Comparison of ENCODE assay signal across 16 cellular contexts in the genomic region with DNA sequence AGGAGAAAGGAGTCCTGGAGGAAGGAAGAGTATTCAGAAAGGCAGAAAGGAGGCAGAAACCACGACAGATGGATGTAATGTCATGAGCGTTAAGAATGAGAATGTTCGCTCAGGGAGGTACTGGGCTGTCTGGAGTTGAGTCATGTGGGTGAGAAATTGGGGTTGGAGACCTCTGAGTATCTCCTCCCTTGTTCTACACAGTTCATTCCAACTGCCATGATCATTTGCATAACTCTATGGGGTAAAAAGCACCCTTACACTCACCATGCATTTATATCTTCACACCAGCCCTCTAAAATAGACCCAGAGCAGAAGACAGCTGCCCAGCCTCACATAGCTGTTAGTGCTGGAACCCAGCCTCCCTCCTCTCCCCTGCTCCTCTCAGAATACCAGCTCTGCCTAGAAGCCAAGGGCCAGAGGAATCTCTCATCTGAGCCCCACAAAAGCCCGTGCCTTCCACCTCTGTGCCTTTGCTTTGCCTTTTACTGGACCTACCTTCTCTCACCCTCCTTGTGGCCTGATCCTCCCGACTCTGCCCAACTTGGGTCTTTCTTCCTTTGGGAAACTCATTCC.
A peak's percentile ranks its signal among the peaks of the same experiment; 100 is the strongest.
DNase-seq lines count a peak whose midpoint lies in the region; ATAC-seq and TF ChIP-seq lines count a peak whose summit lies in the region.
"Had no signal": no experiment of that assay in that cellular context is flagged by ENCODE, and none has a peak within 500 bp of the region (broad histone marks: within the 10 kb centered on the region; RNA-seq: fewer than 3 reads in every experiment).

No MANE protein-coding gene starts in this region.

- TF ChIP-seq CTCF in activated CD8-positive, alpha-beta T cell treated with anti-CD3 and anti-CD28 coated beads for 36 hours (IDR thresholded peaks at IDR 0.05), result no peak
- TF ChIP-seq CTCF in nephron progenitor cell (IDR thresholded peaks at IDR 0.05), result no peak

- no peaks in the 10 kb centered on the region for H3K9me3 Mint-ChIP-seq in activated CD8-positive, alpha-beta T cell treated with anti-CD3 and anti-CD28 coated beads for 36 hours
- no peaks in the 10 kb centered on the region for H3K9me3 Mint-ChIP-seq in activated CD8-positive, alpha-beta T cell treated with anti-CD3 and anti-CD28 coated beads, Interleukin-2, amount 10 ng/mL, durations not matched to agents 7 days and 5 days (ENCODE audit: insufficient read depth)
- H3K9me3 Mint-ChIP-seq in stimulated activated naive B cell treated with anti-CD40 and anti-IgM and Interleukin-4, amounts not matched to agents 10 μg/mL and 1 μg/mL and 100 μg/mL, for 72 hours, result no peaks in the 10 kb centered on the region
- peaks cover 0 to 3% (median 0%) of the 10 kb centered on the region in 5 donors for H3K9me3 Mint-ChIP-seq in CD8-positive, alpha-beta memory T cell
- H3K9me3 Mint-ChIP-seq in nephron progenitor cell, result no peaks in the 10 kb centered on the region
- H3K9me3 Mint-ChIP-seq: activated T-cell treated with anti-CD3 and anti-CD28 coated beads, Interleukin-2, amount 50 U/mL, for 4 hours; CD4-positive, alpha-beta memory T cell; T-helper 1 cell treated with Interleukin-12 subunit alpha and Interleukin-12 subunit beta and Interleukin-4 antibody, amounts not matched to agents 30 μg/mL and 1 μg/mL, for 36 hours had no signal

- no peak overlapping the region for H3K27ac ChIP-seq in CD8-positive, alpha-beta memory T cell (ENCODE audit: low read depth, low read length)
- H3K27ac ChIP-seq: neutrophil, transverse colon had no signal

- no peak overlapping the region for H3K27ac Mint-ChIP-seq in activated CD8-positive, alpha-beta T cell treated with anti-CD3 and anti-CD28 coated beads for 36 hours
- no peak overlapping the region for H3K27ac Mint-ChIP-seq in activated CD8-positive, alpha-beta T cell treated with anti-CD3 and anti-CD28 coated beads, Interleukin-2, amount 10 ng/mL, durations not matched to agents 7 days and 5 days
- H3K27ac Mint-ChIP-seq in stimulated activated naive B cell treated with anti-CD40 and anti-IgM and Interleukin-4, amounts not matched to agents 10 μg/mL and 1 μg/mL and 100 μg/mL, for 72 hours, result no peak overlapping the region
- peak overlapping the region in 1 of 8 donors; percentile 21 for H3K27ac Mint-ChIP-seq in CD8-positive, alpha-beta memory T cell
- H3K27ac Mint-ChIP-seq in nephron progenitor cell, result no peak overlapping the region
- H3K27ac Mint-ChIP-seq: CD4-positive, alpha-beta memory T cell; T-helper 1 cell treated with Interleukin-12 subunit alpha and Interleukin-12 subunit beta and Interleukin-4 antibody, amounts not matched to agents 30 μg/mL and 1 μg/mL, for 36 hours had no signal

- CTCF ChIA-PET in activated CD8-positive, alpha-beta T cell treated with anti-CD3 and anti-CD28 coated beads for 36 hours (lab: Charles Lee), result no interaction called here
- CTCF ChIA-PET in activated CD8-positive, alpha-beta T cell treated with anti-CD3 and anti-CD28 coated beads, Interleukin-2, amount 10 ng/mL, durations not matched to agents 7 days and 5 days (lab: Charles Lee), result no interaction called here
- CTCF ChIA-PET in CD8-positive, alpha-beta memory T cell (lab: Charles Lee), result no interaction called here

- no peaks in the 10 kb centered on the region for H3K4me1 ChIP-seq in CD8-positive, alpha-beta memory T cell (ENCODE audit: insufficient read depth, low read length)
- H3K4me1 ChIP-seq: transverse colon had no signal

- no peaks in the 10 kb centered on the region for H3K9me3 ChIP-seq in CD8-positive, alpha-beta memory T cell (ENCODE audit: low read length)
- H3K9me3 ChIP-seq: neutrophil, transverse colon had no signal

- intact Hi-C loops in activated CD8-positive, alpha-beta T cell treated with anti-CD3 and anti-CD28 coated beads for 36 hours (cut with micrococcal nuclease), result no loop called here

- no peaks in the 10 kb centered on the region for H3K4me1 Mint-ChIP-seq in activated CD8-positive, alpha-beta T cell treated with anti-CD3 and anti-CD28 coated beads for 36 hours (ENCODE audit: low read depth)
- no peaks in the 10 kb centered on the region for H3K4me1 Mint-ChIP-seq in activated CD8-positive, alpha-beta T cell treated with anti-CD3 and anti-CD28 coated beads, Interleukin-2, amount 10 ng/mL, durations not matched to agents 7 days and 5 days (ENCODE audit: low read depth)
- peaks cover 0 to 3% of the 10 kb centered on the region in 2 donors for H3K4me1 Mint-ChIP-seq in stimulated activated naive B cell treated with anti-CD40 and anti-IgM and Interleukin-4, amounts not matched to agents 10 μg/mL and 1 μg/mL and 100 μg/mL, for 72 hours
- H3K4me1 Mint-ChIP-seq in CD8-positive, alpha-beta memory T cell, result no peaks in the 10 kb centered on the region
- H3K4me1 Mint-ChIP-seq in nephron progenitor cell, result peaks cover 33% of the 10 kb centered on the region
- H3K4me1 Mint-ChIP-seq: CD4-positive, alpha-beta memory T cell had no signal

- no peak overlapping the region for H3K4me3 ChIP-seq in CD8-positive, alpha-beta memory T cell (ENCODE audit: low read length)
- H3K4me3 ChIP-seq: transverse colon had no signal

- peak; percentile 49 for ATAC-seq in activated CD8-positive, alpha-beta T cell treated with anti-CD3 and anti-CD28 coated beads for 36 hours
- no peak for ATAC-seq in activated CD8-positive, alpha-beta T cell treated with anti-CD3 and anti-CD28 coated beads, Interleukin-2, amount 10 ng/mL, durations not matched to agents 7 days and 5 days
- peak; percentile 56 for ATAC-seq in HG02623 (IDR thresholded peaks at IDR 0.05; ENCODE audit: unreplicated experiment)
- ATAC-seq in HG03378 (IDR thresholded peaks at IDR 0.05; ENCODE audit: unreplicated experiment), result peak; percentile 66
- ATAC-seq in stimulated activated naive B cell treated with anti-CD40 and anti-IgM and Interleukin-4, amounts not matched to agents 10 μg/mL and 1 μg/mL and 100 μg/mL, for 72 hours (replicated peaks), result peak; percentile 24 to 60
- ATAC-seq in GM21515 (IDR thresholded peaks at IDR 0.05; ENCODE audit: unreplicated experiment), result no peak
- ATAC-seq: activated T-cell treated with anti-CD3 and anti-CD28 coated beads, Interleukin-2, amount 50 U/mL, for 4 hours had no signal

- POLR2A ChIA-PET in activated CD8-positive, alpha-beta T cell treated with anti-CD3 and anti-CD28 coated beads for 36 hours (lab: Charles Lee), result no interaction called here
- POLR2A ChIA-PET in activated CD8-positive, alpha-beta T cell treated with anti-CD3 and anti-CD28 coated beads, Interleukin-2, amount 10 ng/mL, durations not matched to agents 7 days and 5 days (lab: Charles Lee), result no interaction called here
- POLR2A ChIA-PET in CD8-positive, alpha-beta memory T cell (lab: Charles Lee), result no interaction called here

- H3K4me3 Mint-ChIP-seq in activated CD8-positive, alpha-beta T cell treated with anti-CD3 and anti-CD28 coated beads for 36 hours, result no peak overlapping the region
- H3K4me3 Mint-ChIP-seq in activated CD8-positive, alpha-beta T cell treated with anti-CD3 and anti-CD28 coated beads, Interleukin-2, amount 10 ng/mL, durations not matched to agents 7 days and 5 days, result no peak overlapping the region
- no peak overlapping the region for H3K4me3 Mint-ChIP-seq in stimulated activated naive B cell treated with anti-CD40 and anti-IgM and Interleukin-4, amounts not matched to agents 10 μg/mL and 1 μg/mL and 100 μg/mL, for 72 hours
- H3K4me3 Mint-ChIP-seq in CD8-positive, alpha-beta memory T cell, result no peak overlapping the region
- no peak overlapping the region for H3K4me3 Mint-ChIP-seq in nephron progenitor cell
- H3K4me3 Mint-ChIP-seq: activated T-cell treated with anti-CD3 and anti-CD28 coated beads, Interleukin-2, amount 50 U/mL, for 4 hours; CD4-positive, alpha-beta memory T cell; T-helper 1 cell treated with Interleukin-12 subunit alpha and Interleukin-12 subunit beta and Interleukin-4 antibody, amounts not matched to agents 30 μg/mL and 1 μg/mL, for 36 hours had no signal

- no peaks in the 10 kb centered on the region for H3K36me3 ChIP-seq in CD8-positive, alpha-beta memory T cell (ENCODE audit: insufficient read depth, low read length)
- H3K36me3 ChIP-seq: neutrophil, transverse colon had no signal

- H3K27me3 ChIP-seq in CD8-positive, alpha-beta memory T cell (ENCODE audit: insufficient read depth, low read length, poor library complexity, severe bottlenecking), result no peaks in the 10 kb centered on the region
- H3K27me3 ChIP-seq: neutrophil, transverse colon had no signal

- DNase-seq in activated CD8-positive, alpha-beta T cell treated with anti-CD3 and anti-CD28 coated beads for 36 hours, result no peak
- no peak for DNase-seq in activated CD8-positive, alpha-beta T cell treated with anti-CD3 and anti-CD28 coated beads, Interleukin-2, amount 10 ng/mL, durations not matched to agents 7 days and 5 days
- DNase-seq in stimulated activated naive B cell treated with anti-CD40 and anti-IgM and Interleukin-4, amounts not matched to agents 10 μg/mL and 1 μg/mL and 100 μg/mL, for 72 hours, result no peak
- DNase-seq in CD8-positive, alpha-beta memory T cell, result no peak
- DNase-seq in nephron progenitor cell, result no peak
- DNase-seq: activated CD4-positive, CD25-positive, alpha-beta regulatory T cell treated with anti-CD3 and anti-CD28 coated beads, Interleukin-2, amount 50 U/mL, for 72 hours; activated T-cell treated with anti-CD3 and anti-CD28 coated beads, Interleukin-2, amount 50 U/mL, for 4 hours; CD4-positive, alpha-beta memory T cell; H7; NCI-H446 treated with DMSO at 0.1 percent for 48 hours; transverse colon had no signal

- no peaks in the 10 kb centered on the region for H3K36me3 Mint-ChIP-seq in activated CD8-positive, alpha-beta T cell treated with anti-CD3 and anti-CD28 coated beads for 36 hours (ENCODE audit: low read depth)
- no peaks in the 10 kb centered on the region for H3K36me3 Mint-ChIP-seq in activated CD8-positive, alpha-beta T cell treated with anti-CD3 and anti-CD28 coated beads, Interleukin-2, amount 10 ng/mL, durations not matched to agents 7 days and 5 days (ENCODE audit: low read depth)
- no peaks in the 10 kb centered on the region for H3K36me3 Mint-ChIP-seq in stimulated activated naive B cell treated with anti-CD40 and anti-IgM and Interleukin-4, amounts not matched to agents 10 μg/mL and 1 μg/mL and 100 μg/mL, for 72 hours
- H3K36me3 Mint-ChIP-seq in CD8-positive, alpha-beta memory T cell, result no peaks in the 10 kb centered on the region
- no peaks in the 10 kb centered on the region for H3K36me3 Mint-ChIP-seq in nephron progenitor cell (ENCODE audit: low read depth)
- H3K36me3 Mint-ChIP-seq: CD4-positive, alpha-beta memory T cell had no signal

- no peaks in the 10 kb centered on the region for H3K27me3 Mint-ChIP-seq in activated CD8-positive, alpha-beta T cell treated with anti-CD3 and anti-CD28 coated beads for 36 hours
- no peaks in the 10 kb centered on the region for H3K27me3 Mint-ChIP-seq in activated CD8-positive, alpha-beta T cell treated with anti-CD3 and anti-CD28 coated beads, Interleukin-2, amount 10 ng/mL, durations not matched to agents 7 days and 5 days (ENCODE audit: low read depth)
- no peaks in the 10 kb centered on the region for H3K27me3 Mint-ChIP-seq in stimulated activated naive B cell treated with anti-CD40 and anti-IgM and Interleukin-4, amounts not matched to agents 10 μg/mL and 1 μg/mL and 100 μg/mL, for 72 hours
- peaks cover 0 to 6% of the 10 kb centered on the region in 2 donors for H3K27me3 Mint-ChIP-seq in CD8-positive, alpha-beta memory T cell
- H3K27me3 Mint-ChIP-seq in nephron progenitor cell (ENCODE audit: low read depth, poor library complexity), result peaks cover 25% of the 10 kb centered on the region

Comparison
In these comparisons a context has a peak if more than half of its experiments do, and no peak if none do; other contexts are left out.
1. ATAC-seq: peak in activated CD8-positive, alpha-beta T cell treated with anti-CD3 and anti-CD28 coated beads for 36 hours (single experiment), HG02623 (single experiment), HG03378 (single experiment) and stimulated activated naive B cell treated with anti-CD40 and anti-IgM and Interleukin-4, amounts not matched to agents 10 μg/mL and 1 μg/mL and 100 μg/mL, for 72 hours (2 of 2); none in activated CD8-positive, alpha-beta T cell treated with anti-CD3 and anti-CD28 coated beads, Interleukin-2, amount 10 ng/mL, durations not matched to agents 7 days and 5 days (single experiment) and GM21515 (single experiment).